ENCODE assay signal across 17 cellular contexts in the genomic region with DNA sequence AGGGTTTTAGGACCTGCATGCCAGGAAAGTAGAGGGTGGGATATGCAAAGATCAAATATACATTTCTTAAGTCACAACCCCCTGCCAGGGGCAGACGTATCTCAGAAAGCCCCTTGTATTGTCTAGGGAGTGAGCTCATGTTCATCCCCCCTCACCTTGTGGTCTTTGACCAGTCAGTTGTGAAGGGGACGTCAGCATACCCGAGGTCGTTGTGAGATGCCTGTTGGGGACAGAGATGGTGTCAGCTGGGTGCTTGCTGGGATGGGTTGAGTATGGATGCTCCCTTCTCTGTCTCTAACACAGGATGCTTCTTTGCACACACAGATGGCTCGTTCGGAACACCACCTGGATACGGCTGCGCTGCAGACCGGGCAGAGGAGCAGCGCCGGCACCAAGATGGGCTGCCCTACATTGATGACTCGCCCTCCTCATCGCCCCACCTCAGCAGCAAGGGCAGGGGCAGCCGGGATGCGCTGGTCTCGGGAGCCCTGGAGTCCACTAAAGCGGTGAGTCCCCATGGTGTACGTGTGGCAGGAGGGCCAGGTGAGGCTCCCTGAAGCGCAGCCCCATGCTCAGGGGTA.
DNase-seq lines count a peak whose midpoint lies in the region; ATAC-seq, FAIRE-seq and TF ChIP-seq lines count a peak whose summit lies in the region.
"Had no signal": no experiment of that assay in that cellular context is flagged by ENCODE, and none has a peak within 500 bp of the region (broad histone marks: within the 10 kb centered on the region; RNA-seq: fewer than 3 reads in every experiment).

No MANE protein-coding gene starts in this region.

- H3K79me1 ChIP-seq in H1 (ENCODE audit: low read depth, low read length), result peaks cover 24% of the 10 kb centered on the region

- H3K9me3 Mint-ChIP-seq in natural killer cell, result no peaks in the 10 kb centered on the region
- H3K9me3 Mint-ChIP-seq in natural killer cell treated with Interleukin-12 subunit alpha and Interleukin-12 subunit beta and Interleukin-15 and Interleukin-18, amount 100 ng/mL, for 72 hours, result no peaks in the 10 kb centered on the region

- no peaks in the 10 kb centered on the region for H3K9me3 ChIP-seq in T-helper 17 cell (ENCODE audit: control insufficient read depth, low read length, poor library complexity, severe bottlenecking)
- H3K9me3 ChIP-seq in H1 (ENCODE audit: insufficient read depth in 2 of 2, low read depth in 1 of 2, low read length in 1 of 2), result no peaks in the 10 kb centered on the region
- no peaks in the 10 kb centered on the region for H3K9me3 ChIP-seq in SJCRH30 (replicated peaks)

- POLR2A ChIA-PET in H1 (lab: Charles Lee; ENCODE audit: partially characterized antibody), result no interaction called here

- no peak for FAIRE-seq in H1 (lab: Jason Lieb, UNC)

- no peak overlapping the region for H2BK20ac ChIP-seq in H1 (ENCODE audit: low read length)

- peaks cover 4 to 87% of the 10 kb centered on the region in 2 experiments; a peak in 3 of 4 replicates for H3K79me2 ChIP-seq in H1 (ENCODE audit: control insufficient read depth in 1 of 2, insufficient read depth in 2 of 2, low read length in 2 of 2)

- CTCF ChIA-PET in H1 (lab: Charles Lee; ENCODE audit: partially characterized antibody), result interaction anchor here (1.3 to 5.8 kb wide), 5 partner anchors 11 to 75 kb away, joined by 3 to 32 read pairs (median 4); partner anchors contain the start of gene BCR

- 87% methylated on average over 19 of the region's 19 CpGs; no CpG with 5 or more reads in 1 of the 2 experiments for WGBS in H1 (ENCODE audit: extremely low coverage in 1 of 2, insufficient coverage in 1 of 2, insufficient read length in 1 of 2, insufficient replicate concordance in 2 of 2, low coverage in 1 of 2, low lambda C conversion rate in 2 of 2, missing lambda C conversion rate in 1 of 2), 2 experiments

- no peak overlapping the region for H3K14ac ChIP-seq in H1 (ENCODE audit: insufficient read length)

- no peak overlapping the region for H3K9ac ChIP-seq in H1 (replicated peaks in 1 of 4; ENCODE audit: extremely low read depth in 1 of 4, low read depth in 3 of 4, low read length in 3 of 4)

- 0 out of 2 replicates have a peak overlapping the region, but pooled peaks have one; percentile 16 for H2BK15ac ChIP-seq in H1 (ENCODE audit: low read length)

- H3K36me3 ChIP-seq in H1 (ENCODE audit: control insufficient read depth in 2 of 4, insufficient read depth in 4 of 4, low read length in 3 of 4), result peaks cover 2 to 22% (median 16%) of the 10 kb centered on the region in 4 experiments; a peak in 6 of 8 replicates
- peaks cover 16% of the 10 kb centered on the region for H3K36me3 ChIP-seq in SJCRH30

- H3K4ac ChIP-seq in H1 (replicated peaks; ENCODE audit: insufficient read length, low read depth, low read length), result no peak overlapping the region

- DNase-seq in natural killer cell, result no peak
- no peak for DNase-seq in natural killer cell treated with Interleukin-12 subunit alpha and Interleukin-12 subunit beta and Interleukin-15 and Interleukin-18, amount 100 ng/mL, for 72 hours (ENCODE audit: low spot score)
- no peak for DNase-seq in T-helper 17 cell
- no peak for DNase-seq in H1 (ENCODE audit: low read depth in 1 of 2, low spot score in 2 of 2)
- DNase-seq in DMS153 treated with DMSO at 0.1 percent for 48 hours (lab: John Stamatoyannopoulos, UW; ENCODE audit: unreplicated experiment), result no peak
- DNase-seq in SJCRH30, result no peak
- no peak for DNase-seq in OCI-M1 (lab: John Stamatoyannopoulos, UW)
- DNase-seq: EL; HCEC 1CT; NCI-H1048; NCI-H146; NCI-H226; NCI-H526; NK-92 treated with Interleukin-12 subunit alpha and Interleukin-12 subunit beta, amount 100 ng/mL, for 24 hours; PC-3 had no signal

- no peak overlapping the region for H2AFZ ChIP-seq in H1 (ENCODE audit: low read length)

- no peak overlapping the region for H4K5ac ChIP-seq in H1 (ENCODE audit: insufficient read length, low read depth, low read length)

- H3K27me3 Mint-ChIP-seq in natural killer cell (ENCODE audit: low read depth in 2 of 2) (no peaks in the 10 kb centered on the region), T-helper 17 cell (no peaks in the 10 kb centered on the region)
- no peaks in the 10 kb centered on the region for H3K27me3 Mint-ChIP-seq in natural killer cell treated with Interleukin-12 subunit alpha and Interleukin-12 subunit beta and Interleukin-15 and Interleukin-18, amount 100 ng/mL, for 72 hours
- H3K27me3 Mint-ChIP-seq: B cell had no signal

- H3K23me2 ChIP-seq in H1 (ENCODE audit: low read depth, low read length), result no peaks in the 10 kb centered on the region

- H3K36me3 Mint-ChIP-seq in natural killer cell, result no peaks in the 10 kb centered on the region
- H3K36me3 Mint-ChIP-seq in natural killer cell treated with Interleukin-12 subunit alpha and Interleukin-12 subunit beta and Interleukin-15 and Interleukin-18, amount 100 ng/mL, for 72 hours, result no peaks in the 10 kb centered on the region
- H3K36me3 Mint-ChIP-seq in T-helper 17 cell (ENCODE audit: low read depth), result peaks cover 2% of the 10 kb centered on the region

- peak overlapping the region; percentile 13; the same call in 1 of the 2 replicates for H2BK5ac ChIP-seq in H1 (ENCODE audit: low read depth, low read length)

- H3K56ac ChIP-seq in H1 (replicated peaks; ENCODE audit: insufficient read length, low read depth, low read length), result no peak overlapping the region

- no peak overlapping the region for H3K23ac ChIP-seq in H1 (ENCODE audit: insufficient read length)

- H3K27ac Mint-ChIP-seq in natural killer cell (peak overlapping the region; percentile 42 to 69), T-helper 17 cell (peak overlapping the region; percentile 92)
- H3K27ac Mint-ChIP-seq in natural killer cell treated with Interleukin-12 subunit alpha and Interleukin-12 subunit beta and Interleukin-15 and Interleukin-18, amount 100 ng/mL, for 72 hours, result no peak overlapping the region
- H3K27ac Mint-ChIP-seq: B cell had no signal

- H3K4me3 Mint-ChIP-seq in natural killer cell (no peak overlapping the region), T-helper 17 cell (no peak overlapping the region)
- H3K4me3 Mint-ChIP-seq in natural killer cell treated with Interleukin-12 subunit alpha and Interleukin-12 subunit beta and Interleukin-15 and Interleukin-18, amount 100 ng/mL, for 72 hours, result no peak overlapping the region
- H3K4me3 Mint-ChIP-seq: B cell had no signal

- no peak for TF ChIP-seq RAD21 in H1 (IDR thresholded peaks at IDR 0.05 in 1 of 2, conservative IDR thresholded peaks at IDR 0.05 in 1 of 2; ENCODE audit: low read depth in 2 of 2, low read length in 2 of 2)

- H3K4me1 ChIP-seq in H1 (replicated peaks in 1 of 4; ENCODE audit: control insufficient read depth in 3 of 4, insufficient read depth in 4 of 4, low read length in 3 of 4) (peaks cover 13 to 23% (median 16%) of the 10 kb centered on the region in 4 experiments), SJCRH30 (peaks cover 2% of the 10 kb centered on the region)

- TF ChIP-seq POLR2A in H1 (IDR thresholded peaks at IDR 0.05; ENCODE audit: control extremely low read depth in 1 of 2, low read depth in 2 of 2, low read length in 2 of 2), result no peak

- no peak overlapping the region for H2BK12ac ChIP-seq in H1 (ENCODE audit: low read depth, low read length)

- peaks cover 38 to 48% of the 10 kb centered on the region in 2 donors for H3K4me1 Mint-ChIP-seq in natural killer cell
- peaks cover 25 to 43% of the 10 kb centered on the region in 2 donors for H3K4me1 Mint-ChIP-seq in natural killer cell treated with Interleukin-12 subunit alpha and Interleukin-12 subunit beta and Interleukin-15 and Interleukin-18, amount 100 ng/mL, for 72 hours (ENCODE audit: low read depth in 2 of 2)
- H3K4me1 Mint-ChIP-seq in T-helper 17 cell, result peaks cover 41% of the 10 kb centered on the region

- H2AK5ac ChIP-seq in H1 (ENCODE audit: low read depth, low read length), result no peak overlapping the region

- H2BK120ac ChIP-seq in H1 (replicated peaks; ENCODE audit: low read depth, low read length), result no peak overlapping the region

- H3K4me3 ChIP-seq in H1 (ENCODE audit: extremely low read depth in 1 of 4, insufficient read depth in 2 of 4, low read depth in 3 of 4, low read length in 4 of 4), result no peak overlapping the region
- H3K4me3 ChIP-seq in SJCRH30, result no peak overlapping the region

- H4K91ac ChIP-seq in H1 (replicated peaks; ENCODE audit: insufficient read length, low read length), result no peak overlapping the region

- TF ChIP-seq EP300 in H1 (IDR thresholded peaks at IDR 0.05; ENCODE audit: borderline replicate concordance in 1 of 2, low read depth in 2 of 2, low read length in 2 of 2), result no peak

- H3K27ac ChIP-seq in H1 (ENCODE audit: low read depth, low read length) (no peak overlapping the region), SJCRH30 (no peak overlapping the region)
- H3K27ac ChIP-seq: HL-60 had no signal

- H3K4me2 ChIP-seq in H1 (ENCODE audit: insufficient read depth in 1 of 2, low read depth in 2 of 2, low read length in 2 of 2), result no peak overlapping the region

- H3K27me3 ChIP-seq in H1 (replicated peaks in 1 of 4; ENCODE audit: control insufficient read depth in 3 of 4, extremely low read depth in 1 of 4, insufficient read depth in 3 of 4, low read length in 3 of 4), result no peaks in the 10 kb centered on the region
- H3K27me3 ChIP-seq in SJCRH30, result no peaks in the 10 kb centered on the region

- intact Hi-C loops in natural killer cell (cut with micrococcal nuclease), result no loop called here

- H4K8ac ChIP-seq in H1 (ENCODE audit: extremely low read depth, insufficient read depth, low read length), result no peak overlapping the region; the same call in 1 of the 2 replicates

- H4K20me1 ChIP-seq in H1 (replicated peaks in 1 of 2; ENCODE audit: control insufficient read depth in 1 of 2, insufficient read depth in 2 of 2, low read length in 2 of 2), result peaks cover 4 to 7% of the 10 kb centered on the region in 2 experiments

- ATAC-seq in natural killer cell, result no peak
- no peak for ATAC-seq in natural killer cell treated with Interleukin-12 subunit alpha and Interleukin-12 subunit beta and Interleukin-15 and Interleukin-18, amount 100 ng/mL, for 72 hours
- ATAC-seq in T-helper 17 cell, result no peak
- ATAC-seq: PC-3 had no signal

- TF ChIP-seq CTCF in natural killer cell (IDR thresholded peaks at IDR 0.05) (no peak), H1 (IDR thresholded peaks at IDR 0.05; ENCODE audit: control extremely low read depth in 1 of 3, insufficient read depth in 1 of 3, low read depth in 1 of 3, low read length in 3 of 3) (no peak)

- H3K18ac ChIP-seq in H1 (ENCODE audit: extremely low read depth, low read length), result no peak overlapping the region

TF ChIP-seq in H1, 55 proteins besides CTCF, POLR2A, EP300 and RAD21 (continues in another document):
- TF ChIP-seq, protein P1, sequence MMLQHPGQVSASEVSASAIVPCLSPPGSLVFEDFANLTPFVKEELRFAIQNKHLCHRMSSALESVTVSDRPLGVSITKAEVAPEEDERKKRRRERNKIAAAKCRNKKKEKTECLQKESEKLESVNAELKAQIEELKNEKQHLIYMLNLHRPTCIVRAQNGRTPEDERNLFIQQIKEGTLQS (IDR thresholded peaks at IDR 0.05; ENCODE audit: insufficient read depth, low read depth, low read length), result no peak
- TF ChIP-seq GABPA (IDR thresholded peaks at IDR 0.05; ENCODE audit: borderline replicate concordance, insufficient read depth, low read length), result no peak

Comparison
In these comparisons a context has a peak if more than half of its experiments do, and no peak if none do; other contexts are left out.
1. H3K27ac Mint-ChIP-seq: peak in natural killer cell (2 of 2) and T-helper 17 cell (single experiment); none in natural killer cell treated with Interleukin-12 subunit alpha and Interleukin-12 subunit beta and Interleukin-15 and Interleukin-18, amount 100 ng/mL, for 72 hours (0 of 2).